Comparison of ENCODE assay signal across 21 cellular contexts in the genomic region with DNA sequence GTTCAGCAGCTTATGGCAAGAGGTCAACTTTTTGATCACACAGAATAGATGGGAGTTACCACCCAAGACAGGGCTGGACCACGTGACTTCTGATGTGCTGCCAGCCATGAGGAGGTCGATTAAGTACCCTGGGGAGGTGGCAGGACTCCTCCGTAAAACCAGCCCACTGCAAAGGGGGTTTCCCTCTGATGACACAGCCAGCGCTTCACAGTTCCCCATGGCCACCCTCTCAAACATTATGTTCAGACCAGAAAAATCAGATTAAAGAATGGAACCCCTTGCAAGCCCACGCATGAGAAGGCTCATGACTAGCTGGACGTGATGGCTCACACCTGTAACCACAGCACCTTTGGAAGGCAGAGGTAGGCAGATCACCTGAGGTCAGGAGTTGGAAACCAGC.
DNase-seq lines count a peak whose midpoint lies in the region; TF ChIP-seq lines count a peak whose summit lies in the region.
"Had no signal": no experiment of that assay in that cellular context is flagged by ENCODE, and none has a peak within 500 bp of the region (broad histone marks: within the 10 kb centered on the region; RNA-seq: fewer than 3 reads in every experiment).

No MANE protein-coding gene starts in this region.

- H4K20me1 ChIP-seq in mammary epithelial cell (ENCODE audit: insufficient read depth, low read length) (no peaks in the 10 kb centered on the region), OCI-LY3 (ENCODE audit: insufficient read depth, low read length) (no peaks in the 10 kb centered on the region)

- BruUV-seq in mammary epithelial cell (replicated peaks; lab: Mats Ljungman, UMichigan) (no TSS peak), MCF 10A (replicated peaks; lab: Mats Ljungman, UMichigan) (no TSS peak)

- dilution Hi-C loops in mammary epithelial cell (cut with HindIII; ENCODE audit: low sequenced_read_pairs): no loop called here

- peaks cover 6% of the 10 kb centered on the region for H3K9me3 ChIP-seq in mammary epithelial cell (replicated peaks; ENCODE audit: insufficient read depth, low read length)
- no peaks in the 10 kb centered on the region for H3K9me3 ChIP-seq in OCI-LY3 (ENCODE audit: insufficient read depth, low read length)
- H3K9me3 ChIP-seq: BE2C, psoas muscle, tibial nerve had no signal

- 29% methylated on average over 6 of the region's 6 CpGs for WGBS in mammary epithelial cell (ENCODE audit: low coverage, missing lambda C conversion rate)

- H3K36me3 Mint-ChIP-seq in MCF 10A (ENCODE audit: insufficient read depth, unreplicated experiment): no peaks in the 10 kb centered on the region
- H3K36me3 Mint-ChIP-seq: activated CD4-positive, alpha-beta memory T cell treated with anti-CD3 and anti-CD28 coated beads for 36 hours; WTC11 had no signal

- no peaks in the 10 kb centered on the region for H3K36me3 ChIP-seq in mammary epithelial cell (ENCODE audit: insufficient read depth, low read length)
- H3K36me3 ChIP-seq in OCI-LY3 (replicated peaks; ENCODE audit: low read depth, low read length): no peaks in the 10 kb centered on the region
- H3K36me3 ChIP-seq: BE2C, tibial nerve had no signal

- DNase-seq in mammary epithelial cell: peak; percentile 55
- no peak for DNase-seq in MCF 10A (ENCODE audit: unreplicated experiment)
- DNase-seq in mesenteric fat pad (ENCODE audit: low spot score): peak; percentile 67
- DNase-seq in C1 segment of cervical spinal cord (lab: John Stamatoyannopoulos, UW): no peak
- no peak for DNase-seq in NOMO-1 treated with dmso at 0.1 percent for 144 hours (lab: John Stamatoyannopoulos, UW; ENCODE audit: unreplicated experiment)
- DNase-seq in HPDE6-E6E7 (ENCODE audit: extremely low spot score): no peak
- DNase-seq: activated CD4-positive, alpha-beta memory T cell treated with anti-CD3 and anti-CD28 coated beads for 36 hours; activated CD8-positive, alpha-beta memory T cell treated with anti-CD3 and anti-CD28 coated beads, Interleukin-2, amount 50 U/mL, for 4 hours; activated gamma-delta T cell; BE2C; DMS153; left colon; NCI-H1092; NCI-H187; NCI-H526; psoas muscle; SW 1271 had no signal

- CTCF ChIA-PET in mammary epithelial cell (lab: Charles Lee; ENCODE audit: low non-redundant PET): no interaction called here
- CTCF ChIA-PET in MCF 10A (lab: Yijun Ruan, JAX): interaction anchor here (0.6 kb wide), 1 partner anchor 49 kb away, joined by 5 read pairs; no protein-coding TSS in a partner anchor

- no peaks in the 10 kb centered on the region for H3K4me1 Mint-ChIP-seq in MCF 10A (ENCODE audit: insufficient read depth, unreplicated experiment)
- H3K4me1 Mint-ChIP-seq: WTC11 had no signal

- intact Hi-C loops in mammary epithelial cell (cut with micrococcal nuclease): no loop called here
- intact Hi-C loops in MCF 10A (cut with micrococcal nuclease): no loop called here

- TF ChIP-seq CTCF in mammary epithelial cell (conservative IDR thresholded peaks at IDR 0.05 in 1 of 2, IDR thresholded peaks at IDR 0.05 in 1 of 2; ENCODE audit: extremely low read depth in 1 of 2, insufficient read depth in 1 of 2, low read depth in 1 of 2, low read length in 2 of 2): no peak
- no peak for TF ChIP-seq CTCF in MCF 10A (IDR thresholded peaks at IDR 0.05; ENCODE audit: unreplicated experiment)
- no peak for TF ChIP-seq CTCF in OCI-LY3 (IDR thresholded peaks at IDR 0.05; ENCODE audit: low read depth, low read length)

- H3K79me2 ChIP-seq in mammary epithelial cell (ENCODE audit: insufficient read depth, low read length): no peaks in the 10 kb centered on the region
- no peaks in the 10 kb centered on the region for H3K79me2 ChIP-seq in OCI-LY3 (ENCODE audit: low read length)
- H3K79me2 ChIP-seq: hepatocyte had no signal

- H3K27ac Mint-ChIP-seq in MCF 10A (ENCODE audit: low read depth, unreplicated experiment): no peak overlapping the region
- H3K27ac Mint-ChIP-seq: activated CD4-positive, alpha-beta memory T cell treated with anti-CD3 and anti-CD28 coated beads for 36 hours; WTC11 had no signal

- H3K4me2 ChIP-seq in mammary epithelial cell (ENCODE audit: insufficient read depth, low read depth, low read length): no peak overlapping the region
- H3K4me2 ChIP-seq in OCI-LY3 (ENCODE audit: low read length): peak overlapping the region; percentile 22
- H3K4me2 ChIP-seq: hepatocyte had no signal

- no peaks in the 10 kb centered on the region for H3K27me3 Mint-ChIP-seq in MCF 10A (ENCODE audit: insufficient read depth, unreplicated experiment)

- H3K4me1 ChIP-seq in mammary epithelial cell (ENCODE audit: insufficient read depth, low read length): no peaks in the 10 kb centered on the region
- peaks cover 13% of the 10 kb centered on the region for H3K4me1 ChIP-seq in OCI-LY3 (ENCODE audit: low read length)
- H3K4me1 ChIP-seq: BE2C, psoas muscle, tibial nerve had no signal

- H3K9ac ChIP-seq in mammary epithelial cell (ENCODE audit: insufficient read depth, low read length) (no peak overlapping the region), OCI-LY3 (ENCODE audit: low read length) (no peak overlapping the region)

- in situ Hi-C loops in mammary epithelial cell (cut with MboI; ENCODE audit: low sequenced_read_pairs in 2 of 2): no loop called here

- no peaks in the 10 kb centered on the region for H3K9me3 Mint-ChIP-seq in MCF 10A (ENCODE audit: unreplicated experiment)
- H3K9me3 Mint-ChIP-seq: activated CD4-positive, alpha-beta memory T cell treated with anti-CD3 and anti-CD28 coated beads for 36 hours had no signal

- no peak overlapping the region for H2AFZ ChIP-seq in mammary epithelial cell (ENCODE audit: low read depth, low read length)
- H2AFZ ChIP-seq in OCI-LY3 (ENCODE audit: low read depth, low read length): no peak overlapping the region
- H2AFZ ChIP-seq: hepatocyte had no signal

- no peak overlapping the region for H3K4me3 Mint-ChIP-seq in MCF 10A (ENCODE audit: unreplicated experiment)
- H3K4me3 Mint-ChIP-seq: activated CD4-positive, alpha-beta memory T cell treated with anti-CD3 and anti-CD28 coated beads for 36 hours; WTC11 had no signal

- no peaks in the 10 kb centered on the region for H3K27me3 ChIP-seq in mammary epithelial cell (ENCODE audit: insufficient read depth, low read length)
- H3K27me3 ChIP-seq in OCI-LY3 (ENCODE audit: low read depth, low read length): no peaks in the 10 kb centered on the region
- H3K27me3 ChIP-seq: BE2C, hepatocyte, tibial nerve had no signal

- POLR2A ChIA-PET in MCF 10A (lab: Yijun Ruan, JAX): no interaction called here

- no peak overlapping the region for H3K27ac ChIP-seq in mammary epithelial cell (ENCODE audit: insufficient read depth, low read depth, low read length)
- H3K27ac ChIP-seq in OCI-LY3 (ENCODE audit: low read length): no peak overlapping the region
- H3K27ac ChIP-seq: hepatocyte, psoas muscle, tibial nerve had no signal

- H3K4me3 ChIP-seq in mammary epithelial cell (replicated peaks in 1 of 3; ENCODE audit: insufficient read depth in 1 of 3, low read depth in 2 of 3, low read length in 3 of 3) (no peak overlapping the region), OCI-LY3 (ENCODE audit: low read length) (no peak overlapping the region)
- H3K4me3 ChIP-seq: hepatocyte, psoas muscle, tibial nerve had no signal

Comparison
In these comparisons a context has a peak if more than half of its experiments do, and no peak if none do; other contexts are left out.
1. DNase-seq: peak in mammary epithelial cell (single experiment) and mesenteric fat pad (single experiment); none in MCF 10A (single experiment), C1 segment of cervical spinal cord (0 of 14), NOMO-1 treated with dmso at 0.1 percent for 144 hours (single experiment) and HPDE6-E6E7 (single experiment).